Comparison of ENCODE assay signal across 27 cellular contexts in the genomic region with DNA sequence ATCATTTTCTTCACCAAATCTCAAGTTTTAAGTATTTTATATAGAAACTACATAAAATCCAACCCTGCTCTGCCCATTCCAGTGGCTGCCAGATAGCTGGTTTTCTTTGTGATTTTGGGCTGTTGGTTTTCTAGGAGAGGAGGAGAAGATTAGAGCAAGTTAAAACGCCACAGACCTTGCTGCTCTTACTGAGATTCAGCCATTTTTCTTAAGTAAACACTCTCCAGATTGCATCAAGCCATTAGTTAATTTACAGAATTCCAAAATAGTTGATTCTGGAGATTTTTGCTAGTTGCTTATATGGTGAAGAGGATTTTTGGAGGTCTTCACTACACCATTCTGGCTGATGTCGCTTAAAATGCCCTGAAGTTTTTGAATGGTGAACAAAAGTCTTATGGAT.
"Had no signal": no experiment of that assay in that cellular context is flagged by ENCODE, and none has a peak within 500 bp of the region (broad histone marks: within the 10 kb centered on the region; RNA-seq: fewer than 3 reads in every experiment).

No MANE protein-coding gene starts in this region.

- ATAC-seq: effector memory CD8-positive, alpha-beta T cell; esophagus mucosa; foreskin keratinocyte; gastrocnemius medialis; gastroesophageal sphincter; heart left ventricle; heart right ventricle had no signal

- H3K36me3 ChIP-seq: colonic mucosa had no signal

- H3K27me3 ChIP-seq: colonic mucosa, dorsolateral prefrontal cortex, esophagus muscularis mucosa, esophagus squamous epithelium, foreskin keratinocyte, gastrocnemius medialis, gastroesophageal sphincter, heart left ventricle, heart right ventricle had no signal

- H3K9me3 ChIP-seq: colonic mucosa, esophagus muscularis mucosa, esophagus squamous epithelium, gastrocnemius medialis, gastroesophageal sphincter, heart left ventricle, heart right ventricle had no signal

- H3K4me3 ChIP-seq: colonic mucosa, coronary artery, dorsolateral prefrontal cortex, esophagus muscularis mucosa, esophagus squamous epithelium, gastrocnemius medialis, gastroesophageal sphincter, heart left ventricle, heart right ventricle had no signal

- H3K27ac ChIP-seq: colonic mucosa, coronary artery, dorsolateral prefrontal cortex, epithelial cell of prostate, esophagus muscularis mucosa, esophagus squamous epithelium, foreskin keratinocyte, gastrocnemius medialis, gastroesophageal sphincter, heart left ventricle, heart right ventricle had no signal

- H3K4me1 ChIP-seq: colonic mucosa, esophagus muscularis mucosa, esophagus squamous epithelium, foreskin keratinocyte, gastrocnemius medialis, gastroesophageal sphincter, heart left ventricle, heart right ventricle had no signal

- DNase-seq: colonic mucosa; cortex of kidney; dermis blood vessel endothelial cell; dorsolateral prefrontal cortex; effector CD4-positive, alpha-beta T cell; effector CD8-positive, alpha-beta T cell; effector memory CD4-positive, alpha-beta T cell; effector memory CD8-positive, alpha-beta T cell; endodermal cell; erythroblast; esophagus squamous epithelium; foreskin keratinocyte; foreskin melanocyte; gastrocnemius medialis; glutamatergic neuron; head of caudate nucleus; heart left ventricle; heart right ventricle had no signal

- FAIRE-seq: colon, endometrium, endothelial cell of umbilical vein, frontal cortex had no signal
